16 cellular contexts compared by ENCODE assay signal in the genomic region with DNA sequence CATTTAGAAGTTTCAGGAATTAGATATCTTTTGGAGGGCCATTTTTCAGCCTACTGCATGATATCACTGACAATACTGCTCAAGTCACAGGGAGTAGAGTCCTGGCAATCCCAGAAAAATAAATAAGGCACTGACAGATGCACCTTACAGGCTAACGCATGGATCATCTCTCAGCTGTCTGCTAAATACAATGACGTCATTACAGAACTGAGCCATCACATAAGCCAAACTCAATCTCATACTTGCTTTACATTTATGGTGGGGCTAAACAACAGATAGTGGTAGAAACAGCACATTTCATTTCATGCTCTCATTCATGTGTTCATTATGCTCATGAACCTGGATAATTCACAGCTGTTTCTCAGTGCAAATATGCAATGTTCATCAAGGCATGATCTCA.
"Had no signal": no experiment of that assay in that cellular context is flagged by ENCODE, and none has a peak within 500 bp of the region (broad histone marks: within the 10 kb centered on the region; RNA-seq: fewer than 3 reads in every experiment).

No MANE protein-coding gene starts in this region.

- H3K36me3 ChIP-seq: lower lobe of right lung had no signal

- H3K36me3 Mint-ChIP-seq: activated naive CD8-positive, alpha-beta T cell treated with anti-CD3 and anti-CD28 coated beads, Interleukin-2, amount 10 ng/mL, durations not matched to agents 7 days and 5 days; immature natural killer cell; naive thymus-derived CD4-positive, alpha-beta T cell; WTC11 had no signal

- H3K27ac Mint-ChIP-seq: activated CD8-positive, alpha-beta T cell treated with anti-CD3 and anti-CD28 coated beads, Interleukin-2, amount 10 ng/mL, durations not matched to agents 7 days and 5 days; activated naive CD8-positive, alpha-beta T cell treated with anti-CD3 and anti-CD28 coated beads, Interleukin-2, amount 10 ng/mL, durations not matched to agents 7 days and 5 days; immature natural killer cell; naive thymus-derived CD4-positive, alpha-beta T cell; WTC11 had no signal

- H3K4me1 ChIP-seq: lower lobe of right lung had no signal

- H3K9me3 ChIP-seq: lower lobe of right lung had no signal

- ATAC-seq: activated CD8-positive, alpha-beta T cell treated with anti-CD3 and anti-CD28 coated beads, Interleukin-2, amount 10 ng/mL, durations not matched to agents 7 days and 5 days; lower lobe of right lung; naive thymus-derived CD4-positive, alpha-beta T cell; right cardiac atrium; WTC11 had no signal

- H3K4me1 Mint-ChIP-seq: activated naive CD8-positive, alpha-beta T cell treated with anti-CD3 and anti-CD28 coated beads, Interleukin-2, amount 10 ng/mL, durations not matched to agents 7 days and 5 days; immature natural killer cell; naive thymus-derived CD4-positive, alpha-beta T cell had no signal

- H3K27me3 Mint-ChIP-seq: activated naive CD8-positive, alpha-beta T cell treated with anti-CD3 and anti-CD28 coated beads, Interleukin-2, amount 10 ng/mL, durations not matched to agents 7 days and 5 days; naive thymus-derived CD4-positive, alpha-beta T cell had no signal

- H3K4me3 ChIP-seq: lower lobe of right lung, smooth muscle cell had no signal

- DNase-seq: activated CD4-positive, alpha-beta T cell treated with anti-CD3 and anti-CD28 coated beads for 48 hours; activated CD8-positive, alpha-beta memory T cell treated with anti-CD3 and anti-CD28 coated beads, Interleukin-2, amount 50 U/mL, for 48 hours; activated CD8-positive, alpha-beta T cell treated with anti-CD3 and anti-CD28 coated beads, Interleukin-2, amount 10 ng/mL, durations not matched to agents 7 days and 5 days; activated naive CD8-positive, alpha-beta T cell treated with anti-CD3 and anti-CD28 coated beads, Interleukin-2, amount 10 ng/mL, durations not matched to agents 7 days and 5 days; central memory CD4-positive, alpha-beta T cell; cortex of kidney; effector CD8-positive, alpha-beta T cell; immature natural killer cell; left cardiac atrium; lower lobe of right lung; naive thymus-derived CD4-positive, alpha-beta T cell; posterior cingulate gyrus; right cardiac atrium had no signal

- H3K27ac ChIP-seq: epithelial cell of prostate, lower lobe of right lung had no signal

- H3K9me3 Mint-ChIP-seq: activated naive CD8-positive, alpha-beta T cell treated with anti-CD3 and anti-CD28 coated beads, Interleukin-2, amount 10 ng/mL, durations not matched to agents 7 days and 5 days had no signal

- H3K4me2 ChIP-seq: smooth muscle cell had no signal

- H3K4me3 Mint-ChIP-seq: activated CD8-positive, alpha-beta T cell treated with anti-CD3 and anti-CD28 coated beads, Interleukin-2, amount 10 ng/mL, durations not matched to agents 7 days and 5 days; activated naive CD8-positive, alpha-beta T cell treated with anti-CD3 and anti-CD28 coated beads, Interleukin-2, amount 10 ng/mL, durations not matched to agents 7 days and 5 days; immature natural killer cell; naive thymus-derived CD4-positive, alpha-beta T cell; WTC11 had no signal
